ENCODE assay signal across 2 cellular contexts in genomic region chr3:168003911-168004310, GRCh38.
A peak's percentile ranks its signal among the peaks of the same experiment; 100 is the strongest.
TF ChIP-seq lines count a peak whose summit lies in the region.

No MANE protein-coding gene starts in this region.

TF ChIP-seq in HepG2, 621 proteins besides CTCF, POLR2A, EP300 and RAD21 (continued from another document):
- TF ChIP-seq ZBTB40 (IDR thresholded peaks at IDR 0.05), result peak; percentile 40; the same call in 1 of the 2 replicates
- TF ChIP-seq ZBTB40 (CRISPR knock-in tag; IDR thresholded peaks at IDR 0.05), result peak; percentile 66; the same call in 1 of the 2 replicates

TF ChIP-seq in K562, 482 proteins besides CTCF, POLR2A, EP300 and RAD21:
- TF ChIP-seq ZBTB40 (IDR thresholded peaks at IDR 0.05), result peak; percentile 89
- peak; percentile 71 for TF ChIP-seq ZBTB40 (CRISPR knock-in tag; IDR thresholded peaks at IDR 0.05)
- no peak for TF ChIP-seq ATF4 (CRISPR knock-in tag; IDR thresholded peaks at IDR 0.05)
- TF ChIP-seq NFIC (IDR thresholded peaks at IDR 0.05), result peak; percentile 16; the same call in 1 of the 2 replicates
